ENCODE assay signal across 10 cellular contexts in genomic region chr2:136874258-136874657, GRCh38.
A peak's percentile ranks its signal among the peaks of the same experiment; 100 is the strongest.
DNase-seq lines count a peak whose midpoint lies in the region; ATAC-seq and TF ChIP-seq lines count a peak whose summit lies in the region.
"Had no signal": no experiment of that assay in that cellular context is flagged by ENCODE, and none has a peak within 500 bp of the region (broad histone marks: within the 10 kb centered on the region; RNA-seq: fewer than 3 reads in every experiment).

No MANE protein-coding gene starts in this region.

- H3K9me3 Mint-ChIP-seq in CD14-positive monocyte: peaks cover 0 to 2% (median 0%) of the 10 kb centered on the region in 7 donors

- H3K27me3 Mint-ChIP-seq in CD14-positive monocyte (ENCODE audit: low read depth in 3 of 3): peaks cover 0 to 5% (median 2%) of the 10 kb centered on the region in 3 donors
- H3K27me3 Mint-ChIP-seq: central memory CD8-positive, alpha-beta T cell had no signal

- H3K9me3 ChIP-seq in HEK293 (ENCODE audit: control insufficient read depth, insufficient read depth, low read depth, low read length): no peaks in the 10 kb centered on the region
- no peaks in the 10 kb centered on the region for H3K9me3 ChIP-seq in PC-3 (ENCODE audit: low read length)
- H3K9me3 ChIP-seq: mucosa of descending colon had no signal

- no peaks in the 10 kb centered on the region for H4K20me1 ChIP-seq in PC-3 (ENCODE audit: low read length)

- no peaks in the 10 kb centered on the region for H3K79me2 ChIP-seq in PC-3 (ENCODE audit: low read length)

- H3F3A ChIP-seq in PC-3 (ENCODE audit: low read length, unreplicated experiment): no peaks in the 10 kb centered on the region

- H3K4me2 ChIP-seq in PC-3 (ENCODE audit: low read length): peak overlapping the region; percentile 16; the same call in 1 of the 2 replicates

- DNase-seq in DMS 273 (lab: John Stamatoyannopoulos, UW; ENCODE audit: unreplicated experiment) (peak; percentile 74), PC-3 (peak; percentile 53), iPS DF 19.7 (ENCODE audit: low read depth, low spot score) (peak; percentile 12), NCI-H2107 (lab: John Stamatoyannopoulos, UW) (no peak), CD14-positive monocyte (ENCODE audit: low spot score) (no peak), NCI-H2107 treated with DMSO at 0.1 percent for 48 hours (lab: John Stamatoyannopoulos, UW; ENCODE audit: unreplicated experiment) (no peak)

- peak overlapping the region; percentile 63 for H2AFZ ChIP-seq in PC-3 (ENCODE audit: low read length)

- no peak overlapping the region for H3K4me3 ChIP-seq in HEK293 (ENCODE audit: low read depth, low read length)
- H3K4me3 ChIP-seq in PC-3 (ENCODE audit: low read length): no peak overlapping the region
- H3K4me3 ChIP-seq: mucosa of descending colon had no signal

- H3K36me3 ChIP-seq in HEK293 (ENCODE audit: control insufficient read depth in 2 of 2, insufficient read depth in 1 of 2, low read length in 2 of 2) (no peaks in the 10 kb centered on the region), PC-3 (ENCODE audit: low read depth, low read length) (no peaks in the 10 kb centered on the region)

- H3K27ac ChIP-seq in HEK293 (ENCODE audit: extremely low read depth, low read depth, low read length): no peak overlapping the region
- no peak overlapping the region for H3K27ac ChIP-seq in PC-3 (ENCODE audit: low read length)

- POLR2A ChIA-PET in HEK293 (lab: Yijun Ruan, JAX): no interaction called here
- POLR2A ChIA-PET in PC-3 (lab: Charles Lee; ENCODE audit: unreplicated experiment): no interaction called here

- H3K27ac Mint-ChIP-seq in CD14-positive monocyte: no peak overlapping the region

- ATAC-seq in PC-3: no peak
- no peak for ATAC-seq in GM19328 (IDR thresholded peaks at IDR 0.05; ENCODE audit: unreplicated experiment)
- ATAC-seq: mucosa of descending colon had no signal

- H3K4me1 Mint-ChIP-seq in CD14-positive monocyte: no peaks in the 10 kb centered on the region
- H3K4me1 Mint-ChIP-seq: central memory CD8-positive, alpha-beta T cell had no signal

- H3K9me2 ChIP-seq in PC-3 (replicated peaks; ENCODE audit: low read length): no peaks in the 10 kb centered on the region

- peaks cover 27% of the 10 kb centered on the region for H3K27me3 ChIP-seq in PC-3 (ENCODE audit: low read length)

- TF ChIP-seq CTCF in HEK293 (tag by site-specific recombination; IDR thresholded peaks at IDR 0.05): no peak
- TF ChIP-seq CTCF in PC-3 (conservative IDR thresholded peaks at IDR 0.05; ENCODE audit: low read depth, low read length): peak; percentile 65
- TF ChIP-seq CTCF in CD14-positive monocyte (IDR thresholded peaks at IDR 0.05): no peak

- CTCF ChIA-PET in HEK293 (lab: Yijun Ruan, JAX) (interaction anchor here (0.6 to 1.1 kb wide), 5 partner anchors 8 to 964 kb away, joined by 3 read pairs; no protein-coding TSS in a partner anchor), PC-3 (lab: Charles Lee) (no interaction called here)

- H3K9ac ChIP-seq in PC-3 (ENCODE audit: low read length): no peak overlapping the region

- BruUV-seq in PC-3 (replicated peaks; lab: Mats Ljungman, UMichigan): no TSS peak

- intact Hi-C loops in PC-3 (cut with micrococcal nuclease) (no loop called here), CD14-positive monocyte (cut with micrococcal nuclease) (no loop called here)

- H3K4me3 Mint-ChIP-seq in CD14-positive monocyte: no peak overlapping the region
- H3K4me3 Mint-ChIP-seq: central memory CD8-positive, alpha-beta T cell had no signal

- H3K4me1 ChIP-seq in HEK293 (ENCODE audit: control insufficient read depth, insufficient read depth, low read length): no peaks in the 10 kb centered on the region
- H3K4me1 ChIP-seq in PC-3 (ENCODE audit: insufficient read depth, low read length): no peaks in the 10 kb centered on the region

- H3K36me3 Mint-ChIP-seq in CD14-positive monocyte: no peaks in the 10 kb centered on the region

TF ChIP-seq in HEK293, 187 proteins besides CTCF, POLR2A, EP300 and RAD21:
- peak; percentile 47 for TF ChIP-seq ZNF654 (tag by site-specific recombination; IDR thresholded peaks at IDR 0.05; ENCODE audit: low read depth)
- no peak for TF ChIP-seq ZNF768 (tag by site-specific recombination; IDR thresholded peaks at IDR 0.05)
- TF ChIP-seq ZNF24 (tag by site-specific recombination; IDR thresholded peaks at IDR 0.05): no peak
- TF ChIP-seq SP7 (tag by site-specific recombination; IDR thresholded peaks at IDR 0.05): no peak
- no peak for TF ChIP-seq KLF8 (tag by site-specific recombination; IDR thresholded peaks at IDR 0.05)
- TF ChIP-seq ZNF311 (tag by site-specific recombination; IDR thresholded peaks at IDR 0.05; ENCODE audit: borderline replicate concordance): no peak

Comparison
In these comparisons a context has a peak if more than half of its experiments do, and no peak if none do; other contexts are left out.
1. DNase-seq: peak in DMS 273 (single experiment), PC-3 (single experiment) and iPS DF 19.7 (single experiment); none in NCI-H2107 (single experiment), CD14-positive monocyte (single experiment) and NCI-H2107 treated with DMSO at 0.1 percent for 48 hours (single experiment).